ENCODE assay signal across 24 cellular contexts in the genomic region with DNA sequence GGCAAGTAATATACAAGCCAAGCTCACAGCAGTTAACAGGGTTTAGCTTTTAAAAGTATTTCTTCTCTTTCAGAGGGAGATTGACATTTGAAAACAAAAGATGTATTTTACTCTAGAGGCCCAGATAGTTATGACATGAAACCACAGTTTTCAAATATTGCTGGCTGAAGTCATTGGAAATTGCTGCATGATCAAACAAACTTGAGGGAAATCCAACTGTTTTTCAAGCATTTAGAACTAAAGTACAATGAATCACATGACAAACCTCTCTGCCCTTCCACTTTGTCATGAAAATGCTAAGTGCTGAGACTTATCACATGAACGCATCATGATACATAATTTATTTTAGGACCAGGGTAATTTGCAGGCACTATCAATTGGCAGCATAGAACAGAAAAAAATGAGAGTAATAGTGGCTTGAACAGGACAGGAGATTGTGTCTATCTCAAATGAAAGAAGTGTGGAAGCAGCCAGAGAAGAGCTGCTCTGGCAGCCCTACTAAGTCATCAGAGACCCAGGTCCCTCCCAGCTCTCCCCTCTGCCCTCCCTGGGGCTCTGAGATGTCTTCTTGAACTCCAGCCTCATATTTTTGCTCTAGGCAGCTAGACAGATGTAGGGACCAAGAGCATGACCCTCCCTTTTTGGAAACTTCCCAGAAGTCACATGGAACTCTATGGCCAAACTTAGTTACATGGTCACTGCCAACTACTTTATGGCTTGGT.
DNase-seq lines count a peak whose midpoint lies in the region; FAIRE-seq and TF ChIP-seq lines count a peak whose summit lies in the region.
"Had no signal": no experiment of that assay in that cellular context is flagged by ENCODE, and none has a peak within 500 bp of the region (broad histone marks: within the 10 kb centered on the region; RNA-seq: fewer than 3 reads in every experiment).

No MANE protein-coding gene starts in this region.

- no peaks in the 10 kb centered on the region for H3K27me3 ChIP-seq in Peyer's patch
- H3K27me3 ChIP-seq: dorsolateral prefrontal cortex, neutrophil had no signal

- no peak overlapping the region for H3K9ac ChIP-seq in kidney (ENCODE audit: low read length in 2 of 2)

- H3K4me3 ChIP-seq in kidney (ENCODE audit: low read length in 2 of 2): no peak overlapping the region
- no peak overlapping the region for H3K4me3 ChIP-seq in Peyer's patch
- H3K4me3 ChIP-seq: dorsolateral prefrontal cortex, prostate gland had no signal

- no peak for FAIRE-seq in kidney (lab: Jason Lieb, UNC)
- FAIRE-seq: H54 had no signal

- H3K4me1 ChIP-seq in kidney (ENCODE audit: control insufficient read depth in 1 of 2, insufficient read depth in 1 of 2, low read depth in 1 of 2, low read length in 2 of 2) (no peaks in the 10 kb centered on the region), Peyer's patch (no peaks in the 10 kb centered on the region)
- H3K4me1 ChIP-seq: prostate gland had no signal

- H3K36me3 ChIP-seq in kidney (ENCODE audit: control insufficient read depth in 1 of 2, insufficient read depth in 2 of 2, low read length in 2 of 2): no peaks in the 10 kb centered on the region
- H3K36me3 ChIP-seq in Peyer's patch: no peaks in the 10 kb centered on the region
- H3K36me3 ChIP-seq: neutrophil, prostate gland, WERI-Rb-1 had no signal

- H3K27ac ChIP-seq in kidney (ENCODE audit: low read depth in 2 of 2, low read length in 2 of 2): peak overlapping the region in 1 of 2 donors; percentile 40
- no peak overlapping the region for H3K27ac ChIP-seq in Peyer's patch
- H3K27ac ChIP-seq: C4-2B, dorsolateral prefrontal cortex, neutrophil, WERI-Rb-1 had no signal

- H3K9me3 ChIP-seq in kidney (ENCODE audit: control insufficient read depth in 1 of 2, low read length in 2 of 2) (no peaks in the 10 kb centered on the region), Peyer's patch (no peaks in the 10 kb centered on the region)
- H3K9me3 ChIP-seq: neutrophil, prostate gland had no signal

- TF ChIP-seq POLR2A in Peyer's patch (IDR thresholded peaks at IDR 0.05): no peak

- intact Hi-C loops in kidney (cut with DNase I): no loop called here

- TF ChIP-seq CTCF in kidney (IDR thresholded peaks at IDR 0.05; ENCODE audit: borderline replicate concordance, extremely low read depth, insufficient read depth) (no peak), Peyer's patch (IDR thresholded peaks at IDR 0.05) (no peak)

- peak; percentile 24 for DNase-seq in COLO829 (ENCODE audit: low spot score)
- DNase-seq in NCI-H2196 treated with DMSO at 0.1 percent for 48 hours (lab: John Stamatoyannopoulos, UW; ENCODE audit: unreplicated experiment): peak; percentile 4
- DNase-seq in kidney: peak; percentile 58
- DNase-seq in stromal cell of bone marrow (ENCODE audit: low read depth): peak; percentile 27
- no peak for DNase-seq in NCI-H748 treated with DMSO at 0.1 percent for 48 hours (lab: John Stamatoyannopoulos, UW)
- DNase-seq in AG20443 (ENCODE audit: low spot score): no peak
- no peak for DNase-seq in Peyer's patch
- DNase-seq: activated CD4-positive, alpha-beta T cell treated with anti-CD3 and anti-CD28 coated beads, Interleukin-2, amount 10 ng/mL, durations not matched to agents 24 days and 14 days; activated gamma-delta T cell treated with Interleukin-2 at 50 U/mL for 16 hours; activated T-cell treated with anti-CD3 and anti-CD28 coated beads, Interleukin-2, amount 50 U/mL, for 4 hours; cerebellar nuclear complex; dorsolateral prefrontal cortex; KBM-7; mammary epithelial cell; MM.1S; NCI-H446; stimulated activated naive CD8-positive, alpha-beta T cell treated with anti-CD3 and anti-CD28 coated beads, Interleukin-15, amount 100 ng/mL, for 72 hours; SW 1271; T1000; WERI-Rb-1 had no signal

Comparison
In these comparisons a context has a peak if more than half of its experiments do, and no peak if none do; other contexts are left out.
1. DNase-seq: peak in COLO829 (single experiment), NCI-H2196 treated with DMSO at 0.1 percent for 48 hours (single experiment), kidney (single experiment) and stromal cell of bone marrow (single experiment); none in NCI-H748 treated with DMSO at 0.1 percent for 48 hours (single experiment), AG20443 (single experiment) and Peyer's patch (0 of 3).